ENCODE assay signal across 1 cellular context in genomic region chr17:726331-726919, GRCh38.
TF ChIP-seq lines count a peak whose summit lies in the region.

No MANE protein-coding gene starts in this region.

TF ChIP-seq in HepG2, 621 proteins besides CTCF, POLR2A, EP300 and RAD21 (continues in another document):
- TF ChIP-seq ZNF800 (CRISPR knock-in tag; IDR thresholded peaks at IDR 0.05), result 0 out of 2 replicates have a peak, but pooled peaks have one; percentile 50
- 0 out of 2 replicates have a peak, but pooled peaks have one; percentile 25 for TF ChIP-seq MEIS1 (CRISPR knock-in tag; IDR thresholded peaks at IDR 0.05; ENCODE audit: borderline replicate concordance)
- no peak for TF ChIP-seq MAZ (IDR thresholded peaks at IDR 0.05; ENCODE audit: borderline replicate concordance, low read depth, low read length)
- TF ChIP-seq MAZ (CRISPR knock-in tag; IDR thresholded peaks at IDR 0.05; ENCODE audit: low read depth), result no peak
- no peak for TF ChIP-seq HOXA7 (CRISPR knock-in tag; IDR thresholded peaks at IDR 0.05)
- no peak for TF ChIP-seq MED8 (CRISPR knock-in tag; IDR thresholded peaks at IDR 0.05; ENCODE audit: insufficient replicate concordance)
- TF ChIP-seq ZBTB33 (CRISPR knock-in tag; IDR thresholded peaks at IDR 0.05), result peak; percentile 96
- TF ChIP-seq E2F1 (CRISPR knock-in tag; IDR thresholded peaks at IDR 0.05), result no peak
- TF ChIP-seq DMAP1 (CRISPR knock-in tag; IDR thresholded peaks at IDR 0.05), result no peak
- no peak for TF ChIP-seq ZNF318 (CRISPR knock-in tag; IDR thresholded peaks at IDR 0.05)
- no peak for TF ChIP-seq TFAP4 (IDR thresholded peaks at IDR 0.05; ENCODE audit: borderline replicate concordance, low read depth)
- TF ChIP-seq HHEX (CRISPR knock-in tag; IDR thresholded peaks at IDR 0.05), result no peak
- peak; percentile 46 for TF ChIP-seq ZNF687 (CRISPR knock-in tag; IDR thresholded peaks at IDR 0.05)
- TF ChIP-seq CHD2 (IDR thresholded peaks at IDR 0.05; ENCODE audit: low read depth, low read length), result no peak
- TF ChIP-seq ATF7 (IDR thresholded peaks at IDR 0.05), result peak; percentile 21; the same call in 1 of the 2 replicates
- TF ChIP-seq ATF7 (CRISPR knock-in tag; IDR thresholded peaks at IDR 0.05), result no peak
- TF ChIP-seq ATAD3A (CRISPR knock-in tag; IDR thresholded peaks at IDR 0.05), result no peak
- TF ChIP-seq ZNF414 (CRISPR knock-in tag; IDR thresholded peaks at IDR 0.05), result 0 out of 2 replicates have a peak, but pooled peaks have one; percentile 30
- no peak for TF ChIP-seq TSC22D2 (CRISPR knock-in tag; IDR thresholded peaks at IDR 0.05; ENCODE audit: borderline replicate concordance)
- peak; percentile 45; the same call in 1 of the 2 replicates for TF ChIP-seq ZBTB4 (CRISPR knock-in tag; IDR thresholded peaks at IDR 0.05; ENCODE audit: borderline replicate concordance)
- TF ChIP-seq FOXC1 (CRISPR knock-in tag; IDR thresholded peaks at IDR 0.05; ENCODE audit: borderline replicate concordance), result peak; percentile 51; the same call in 1 of the 2 replicates
- TF ChIP-seq ZKSCAN1 (IDR thresholded peaks at IDR 0.05; ENCODE audit: low read length), result no peak
- TF ChIP-seq SKIL (CRISPR knock-in tag; IDR thresholded peaks at IDR 0.05; ENCODE audit: borderline replicate concordance), result no peak
- 0 out of 2 replicates have a peak, but pooled peaks have one; percentile 16 for TF ChIP-seq ZNF12 (CRISPR knock-in tag; IDR thresholded peaks at IDR 0.05)
- no peak for TF ChIP-seq ZNF451 (CRISPR knock-in tag; IDR thresholded peaks at IDR 0.05)
- TF ChIP-seq ZNF501 (CRISPR knock-in tag; IDR thresholded peaks at IDR 0.05), result peak; percentile 69
- no peak for TF ChIP-seq TGIF2 (CRISPR knock-in tag; IDR thresholded peaks at IDR 0.05)
- TF ChIP-seq ZFY (CRISPR knock-in tag; IDR thresholded peaks at IDR 0.05), result peak; percentile 21; the same call in 1 of the 2 replicates
- TF ChIP-seq CBX2 (IDR thresholded peaks at IDR 0.05; ENCODE audit: low read depth, low read length), result no peak
- no peak for TF ChIP-seq CBX2 (CRISPR knock-in tag; IDR thresholded peaks at IDR 0.05; ENCODE audit: low read depth)
